24 cellular contexts compared by ENCODE assay signal in the genomic region with DNA sequence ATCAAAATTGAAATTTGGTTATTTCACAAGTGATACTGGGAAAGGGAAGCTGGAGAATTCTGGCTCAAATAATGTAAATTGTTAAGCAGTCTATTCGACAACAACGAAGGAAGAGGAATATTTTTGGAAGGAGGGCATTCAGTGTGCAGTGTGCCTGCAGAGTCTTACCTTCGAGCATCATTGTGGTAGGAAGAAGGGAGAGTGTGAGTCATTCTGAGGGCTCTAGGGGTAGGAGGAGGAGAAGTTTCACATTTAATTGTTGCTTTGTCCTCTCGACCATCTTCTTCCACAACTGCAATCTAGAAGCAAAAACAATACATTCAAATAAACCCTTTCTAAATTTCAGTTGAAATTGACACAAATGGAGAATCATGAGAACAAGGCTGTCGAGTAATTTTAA.
"Had no signal": no experiment of that assay in that cellular context is flagged by ENCODE, and none has a peak within 500 bp of the region (broad histone marks: within the 10 kb centered on the region; RNA-seq: fewer than 3 reads in every experiment).

No MANE protein-coding gene starts in this region.

- H3K4me1 ChIP-seq: SJSA1 had no signal

- DNase-seq: KBM-7; MV-4-11; NCI-H1048; NCI-H1105 treated with DMSO at 0.1 percent for 48 hours; NCI-H1417 treated with DMSO at 0.1 percent for 48 hours; NCI-H146; NCI-H1694 treated with DMSO at 0.1 percent for 48 hours; NCI-H1930; NCI-H2081; NCI-H2107; NCI-H226; NCI-H446; NCI-H510A; NCI-H524 treated with DMSO at 0.1 percent for 48 hours; NCI-H69; NCI-H774; NK-92 treated with Interleukin-12 subunit alpha and Interleukin-12 subunit beta, amount 100 ng/mL, for 24 hours; Right ventricle myocardium superior; RPMI8226; SIG-M5 had no signal

- H3K36me3 ChIP-seq: SJSA1 had no signal

- H3K27me3 ChIP-seq: SJSA1 had no signal

- H3K27ac ChIP-seq: HL-60, SJSA1, SK-N-MC had no signal

- FAIRE-seq: RCC 7860 had no signal

- H3K4me3 ChIP-seq: SJSA1, SK-N-MC had no signal

- H3K9me3 ChIP-seq: SJSA1 had no signal
